1 cellular context compared by ENCODE assay signal in the genomic region with DNA sequence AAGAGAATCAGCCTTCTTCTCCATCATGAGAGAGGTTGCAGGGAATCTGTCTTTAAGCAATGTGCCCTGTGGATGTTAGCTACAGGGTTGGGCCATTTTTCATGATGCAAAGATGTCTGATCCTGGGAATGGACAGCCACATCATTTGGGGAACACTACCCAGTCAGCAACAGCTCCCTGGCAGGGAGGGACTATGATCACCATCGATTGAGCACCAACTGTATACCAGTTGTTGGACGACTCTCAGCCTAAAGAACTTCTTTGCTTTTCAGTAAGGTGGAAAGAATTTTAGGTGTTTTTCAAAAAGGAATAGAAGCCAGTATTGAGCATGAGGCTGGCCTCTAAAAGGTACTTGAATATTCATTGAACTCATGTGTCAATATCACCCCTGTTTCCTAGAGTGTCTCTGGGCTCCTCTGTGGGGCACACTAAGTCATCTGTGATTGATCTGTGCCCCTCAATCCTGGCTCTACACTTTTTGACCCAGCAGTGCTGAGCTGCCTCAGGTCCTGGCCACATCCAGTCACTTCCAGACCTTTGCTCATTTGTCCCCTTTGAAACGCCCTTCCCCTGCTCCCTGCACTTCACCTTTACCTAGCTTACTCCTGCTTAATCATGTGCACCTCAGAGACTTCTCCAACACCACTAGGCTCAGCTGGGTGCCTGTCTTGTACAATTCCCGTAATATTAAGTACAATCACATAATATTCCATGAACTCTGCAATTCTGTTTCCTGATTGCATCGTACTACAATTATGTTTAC.
TF ChIP-seq lines count a peak whose summit lies in the region.

No MANE protein-coding gene starts in this region.

TF ChIP-seq in HepG2, 621 proteins besides CTCF, POLR2A, EP300 and RAD21:
- TF ChIP-seq, protein P1, sequence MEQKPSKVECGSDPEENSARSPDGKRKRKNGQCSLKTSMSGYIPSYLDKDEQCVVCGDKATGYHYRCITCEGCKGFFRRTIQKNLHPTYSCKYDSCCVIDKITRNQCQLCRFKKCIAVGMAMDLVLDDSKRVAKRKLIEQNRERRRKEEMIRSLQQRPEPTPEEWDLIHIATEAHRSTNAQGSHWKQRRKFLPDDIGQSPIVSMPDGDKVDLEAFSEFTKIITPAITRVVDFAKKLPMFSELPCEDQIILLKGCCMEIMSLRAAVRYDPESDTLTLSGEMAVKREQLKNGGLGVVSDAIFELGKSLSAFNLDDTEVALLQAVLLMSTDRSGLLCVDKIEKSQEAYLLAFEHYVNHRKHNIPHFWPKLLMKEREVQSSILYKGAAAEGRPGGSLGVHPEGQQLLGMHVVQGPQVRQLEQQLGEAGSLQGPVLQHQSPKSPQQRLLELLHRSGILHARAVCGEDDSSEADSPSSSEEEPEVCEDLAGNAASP (CRISPR knock-in tag; IDR thresholded peaks at IDR 0.05; ENCODE audit: borderline replicate concordance) = no peak
- TF ChIP-seq WIZ (CRISPR knock-in tag; IDR thresholded peaks at IDR 0.05) (no peak), ZNF296 (CRISPR knock-in tag; conservative IDR thresholded peaks at IDR 0.05) (no peak), ZNF746 (CRISPR knock-in tag; IDR thresholded peaks at IDR 0.05) (no peak), BRD4 (CRISPR knock-in tag; IDR thresholded peaks at IDR 0.05) (no peak), AFF4 (CRISPR knock-in tag; IDR thresholded peaks at IDR 0.05) (no peak), KMT2A (CRISPR knock-in tag; IDR thresholded peaks at IDR 0.05) (no peak), NFYC (CRISPR knock-in tag; IDR thresholded peaks at IDR 0.05) (no peak), CBX2 (IDR thresholded peaks at IDR 0.05; ENCODE audit: low read depth, low read length) (no peak), CBX2 (CRISPR knock-in tag; IDR thresholded peaks at IDR 0.05; ENCODE audit: low read depth) (no peak), ZKSCAN8 (CRISPR knock-in tag; IDR thresholded peaks at IDR 0.05; ENCODE audit: borderline replicate concordance) (peak; percentile 87; the same call in 1 of the 2 replicates), MAFK (conservative IDR thresholded peaks at IDR 0.05 in 1 of 2, IDR thresholded peaks at IDR 0.05 in 1 of 2; ENCODE audit: low read length in 2 of 2) (peak; percentile 36 to 38; a peak in 1 of 4 replicates), MAFF (IDR thresholded peaks at IDR 0.05; ENCODE audit: low read depth, low read length) (peak; percentile 44; the same call in 1 of the 2 replicates), ATF4 (CRISPR knock-in tag; IDR thresholded peaks at IDR 0.05) (0 out of 4 replicates have a peak, but pooled peaks of 1 of the 2 experiments have one; percentile 24), ZNF280B (CRISPR knock-in tag; IDR thresholded peaks at IDR 0.05; ENCODE audit: borderline replicate concordance) (no peak)
- TF ChIP-seq, protein P2, sequence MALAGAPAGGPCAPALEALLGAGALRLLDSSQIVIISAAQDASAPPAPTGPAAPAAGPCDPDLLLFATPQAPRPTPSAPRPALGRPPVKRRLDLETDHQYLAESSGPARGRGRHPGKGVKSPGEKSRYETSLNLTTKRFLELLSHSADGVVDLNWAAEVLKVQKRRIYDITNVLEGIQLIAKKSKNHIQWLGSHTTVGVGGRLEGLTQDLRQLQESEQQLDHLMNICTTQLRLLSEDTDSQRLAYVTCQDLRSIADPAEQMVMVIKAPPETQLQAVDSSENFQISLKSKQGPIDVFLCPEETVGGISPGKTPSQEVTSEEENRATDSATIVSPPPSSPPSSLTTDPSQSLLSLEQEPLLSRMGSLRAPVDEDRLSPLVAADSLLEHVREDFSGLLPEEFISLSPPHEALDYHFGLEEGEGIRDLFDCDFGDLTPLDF (CRISPR knock-in tag; IDR thresholded peaks at IDR 0.05) = no peak
